In genomic region chr6:18596529-18596835, GRCh38 we compare ENCODE assay signal across 11 cellular contexts.
A peak's percentile ranks its signal among the peaks of the same experiment; 100 is the strongest.
DNase-seq lines count a peak whose midpoint lies in the region; ATAC-seq, FAIRE-seq and TF ChIP-seq lines count a peak whose summit lies in the region.
"Had no signal": no experiment of that assay in that cellular context is flagged by ENCODE, and none has a peak within 500 bp of the region (broad histone marks: within the 10 kb centered on the region; RNA-seq: fewer than 3 reads in every experiment).

No MANE protein-coding gene starts in this region.

- no peaks in the 10 kb centered on the region for H4K20me1 ChIP-seq in K562 (replicated peaks; ENCODE audit: control insufficient read depth, insufficient read depth, low read length)

- no peaks in the 10 kb centered on the region for H3K27me3 ChIP-seq in K562 (ENCODE audit: control insufficient read depth in 2 of 2, insufficient read depth in 2 of 2, low read length in 2 of 2)
- H3K27me3 ChIP-seq in subcutaneous abdominal adipose tissue (ENCODE audit: control insufficient read depth in 5 of 5, insufficient read depth in 4 of 5, low read length in 5 of 5) = no peaks in the 10 kb centered on the region

- DNase-seq in DMS 273 (lab: John Stamatoyannopoulos, UW; ENCODE audit: unreplicated experiment) = peak; percentile 16
- DNase-seq in DMS 273 treated with DMSO at 0.1 percent for 48 hours (lab: John Stamatoyannopoulos, UW) = no peak
- no peak for DNase-seq in K562 (ENCODE audit: extremely low read depth in 1 of 4, low spot score in 3 of 4)
- no peak for DNase-seq in Ammon's horn (ENCODE audit: low spot score)
- DNase-seq in activated naive CD8-positive, alpha-beta T cell treated with anti-CD3 and anti-CD28 coated beads, Interleukin-2, amount 50 U/mL, for 24 hours = no peak
- no peak for DNase-seq in NCI-H1092 (lab: John Stamatoyannopoulos, UW)

- no peaks in the 10 kb centered on the region for H3K4me1 Mint-ChIP-seq in activated naive CD8-positive, alpha-beta T cell treated with anti-CD3 and anti-CD28 coated beads, Interleukin-2, amount 50 U/mL, for 24 hours
- H3K4me1 Mint-ChIP-seq: activated CD4-positive, alpha-beta T cell treated with anti-CD3 and anti-CD28 coated beads for 36 hours had no signal

- POLR2A ChIA-PET in K562 (lab: Yijun Ruan, JAX) = no interaction called here

- TF ChIP-seq CTCF in K562 (IDR thresholded peaks at IDR 0.05 in 2 of 3, conservative IDR thresholded peaks at IDR 0.05 in 1 of 3; ENCODE audit: insufficient read depth in 2 of 3, low read depth in 1 of 3, low read length in 3 of 3) = no peak

- TF ChIP-seq RAD21 in K562 (CRISPR knock-in tag; conservative IDR thresholded peaks at IDR 0.05 in 1 of 2, IDR thresholded peaks at IDR 0.05 in 1 of 2) = no peak

- peaks cover 23% of the 10 kb centered on the region for H3K27me3 Mint-ChIP-seq in activated naive CD8-positive, alpha-beta T cell treated with anti-CD3 and anti-CD28 coated beads, Interleukin-2, amount 50 U/mL, for 24 hours

- TF ChIP-seq EP300 in K562 (IDR thresholded peaks at IDR 0.05; ENCODE audit: low read length) = no peak

- H3K4me1 ChIP-seq in K562 (replicated peaks in 1 of 2; ENCODE audit: control insufficient read depth in 2 of 2, insufficient read depth in 2 of 2, low read length in 2 of 2) = no peaks in the 10 kb centered on the region
- H3K4me1 ChIP-seq in subcutaneous abdominal adipose tissue (ENCODE audit: control insufficient read depth in 5 of 5, insufficient read depth in 5 of 5, low read length in 5 of 5) = peaks cover 0 to 26% (median 5%) of the 10 kb centered on the region in 5 donors

- BruUV-seq in K562 (replicated peaks; lab: Mats Ljungman, UMichigan) = no TSS peak

- no peak for FAIRE-seq in K562 (lab: Jason Lieb, UNC)

- ATAC-seq in HG03159 (IDR thresholded peaks at IDR 0.05; ENCODE audit: unreplicated experiment) (peak; percentile 25), K562 (peak; percentile 49)
- no peak for ATAC-seq in activated naive CD8-positive, alpha-beta T cell treated with anti-CD3 and anti-CD28 coated beads, Interleukin-2, amount 50 U/mL, for 24 hours

- no peak for TF ChIP-seq POLR2A in K562 (conservative IDR thresholded peaks at IDR 0.05)

- H3K27ac Mint-ChIP-seq in activated naive CD8-positive, alpha-beta T cell treated with anti-CD3 and anti-CD28 coated beads, Interleukin-2, amount 50 U/mL, for 24 hours = no peak overlapping the region
- H3K27ac Mint-ChIP-seq: activated CD4-positive, alpha-beta T cell treated with anti-CD3 and anti-CD28 coated beads for 36 hours; activated T-helper 1 cell treated with anti-CD3 and anti-CD28 coated beads, Interleukin-12 subunit alpha, Interleukin-12 subunit beta, Interleukin-2, Interleukin-4 antibody, amounts not matched to agents 30 ng/mL and 10 ng/mL and 1 ng/mL, durations not matched to agents 14 hours and 24 hours and 36 hours had no signal

- H2AFZ ChIP-seq in K562 (ENCODE audit: low read depth, low read length) = no peak overlapping the region

- CTCF ChIA-PET in K562 (lab: Yijun Ruan, JAX; ENCODE audit: low intra/inter-chr PET ratio) = interaction anchor here (0.6 to 1.5 kb wide), 3 partner anchors 68 to 1460 kb away, joined by 3 to 12 read pairs (median 5); no protein-coding TSS in a partner anchor

- H3K9me3 ChIP-seq in K562 (replicated peaks; ENCODE audit: control insufficient read depth, insufficient read depth, low read depth, low read length) (no peaks in the 10 kb centered on the region), subcutaneous abdominal adipose tissue (ENCODE audit: control insufficient read depth in 5 of 5, low read length in 5 of 5) (no peaks in the 10 kb centered on the region)

- H3K9ac ChIP-seq in K562 (ENCODE audit: insufficient read depth in 1 of 2, low read depth in 2 of 2, low read length in 2 of 2) (no peak overlapping the region), subcutaneous abdominal adipose tissue (ENCODE audit: low read length in 5 of 5) (peak overlapping the region in 3 of 5 donors; percentile 29 to 51 (median 36))

- intact Hi-C loops in K562 (cut with micrococcal nuclease) = loop anchor here (1.0 to 10.0 kb wide), 4 partner anchors 228 to 1460 kb away; no protein-coding TSS in a partner anchor

- no peaks in the 10 kb centered on the region for H3K79me2 ChIP-seq in K562 (ENCODE audit: control insufficient read depth, insufficient read depth, low read length)

- H3K9me3 Mint-ChIP-seq in activated naive CD8-positive, alpha-beta T cell treated with anti-CD3 and anti-CD28 coated beads, Interleukin-2, amount 50 U/mL, for 24 hours = no peaks in the 10 kb centered on the region
- H3K9me3 Mint-ChIP-seq: activated T-helper 1 cell treated with anti-CD3 and anti-CD28 coated beads, Interleukin-12 subunit alpha, Interleukin-12 subunit beta, Interleukin-2, Interleukin-4 antibody, amounts not matched to agents 30 ng/mL and 10 ng/mL and 1 ng/mL, durations not matched to agents 14 hours and 24 hours and 36 hours had no signal

- H3K36me3 ChIP-seq in K562 (ENCODE audit: control insufficient read depth, insufficient read depth, low read length) = no peaks in the 10 kb centered on the region
- no peaks in the 10 kb centered on the region for H3K36me3 ChIP-seq in subcutaneous abdominal adipose tissue (ENCODE audit: control insufficient read depth in 5 of 5, insufficient read depth in 5 of 5, low read length in 5 of 5)

- in situ Hi-C loops in K562 (cut with MboI) = loop anchor here (25.0 kb wide), 1 partner anchor 1266 kb away; no protein-coding TSS in a partner anchor

- H3K4me3 ChIP-seq in K562 (no peak overlapping the region), subcutaneous abdominal adipose tissue (ENCODE audit: low read depth in 1 of 5, low read length in 5 of 5) (no peak overlapping the region)

- H3K36me3 Mint-ChIP-seq in activated naive CD8-positive, alpha-beta T cell treated with anti-CD3 and anti-CD28 coated beads, Interleukin-2, amount 50 U/mL, for 24 hours (ENCODE audit: low read depth) = no peaks in the 10 kb centered on the region

- no peak overlapping the region for H3K4me2 ChIP-seq in K562 (ENCODE audit: insufficient read depth, low read length)

- H3K9me1 ChIP-seq in K562 (ENCODE audit: control insufficient read depth, insufficient read depth, low read length) = no peaks in the 10 kb centered on the region

- H3K4me3 Mint-ChIP-seq in activated naive CD8-positive, alpha-beta T cell treated with anti-CD3 and anti-CD28 coated beads, Interleukin-2, amount 50 U/mL, for 24 hours = no peak overlapping the region
- H3K4me3 Mint-ChIP-seq: activated CD4-positive, alpha-beta T cell treated with anti-CD3 and anti-CD28 coated beads for 36 hours; activated T-helper 1 cell treated with anti-CD3 and anti-CD28 coated beads, Interleukin-12 subunit alpha, Interleukin-12 subunit beta, Interleukin-2, Interleukin-4 antibody, amounts not matched to agents 30 ng/mL and 10 ng/mL and 1 ng/mL, durations not matched to agents 14 hours and 24 hours and 36 hours had no signal

- H3K27ac ChIP-seq in K562 (ENCODE audit: extremely low read depth, low read depth, low read length) (no peak overlapping the region), subcutaneous abdominal adipose tissue (ENCODE audit: low read depth, low read length) (peak overlapping the region; percentile 80)
- H3K27ac ChIP-seq: epithelial cell of prostate had no signal

TF ChIP-seq in K562, 482 proteins besides CTCF, POLR2A, EP300 and RAD21 (continues in another document):
- TF ChIP-seq ATF6 (CRISPR knock-in tag; IDR thresholded peaks at IDR 0.05) = no peak
- TF ChIP-seq, protein P1, sequence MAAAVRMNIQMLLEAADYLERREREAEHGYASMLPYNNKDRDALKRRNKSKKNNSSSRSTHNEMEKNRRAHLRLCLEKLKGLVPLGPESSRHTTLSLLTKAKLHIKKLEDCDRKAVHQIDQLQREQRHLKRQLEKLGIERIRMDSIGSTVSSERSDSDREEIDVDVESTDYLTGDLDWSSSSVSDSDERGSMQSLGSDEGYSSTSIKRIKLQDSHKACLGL (CRISPR knock-in tag; IDR thresholded peaks at IDR 0.05; ENCODE audit: borderline replicate concordance, poor library complexity, severe bottlenecking) = no peak

Comparison
In these comparisons a context has a peak if more than half of its experiments do, and no peak if none do; other contexts are left out.
1. H3K9ac ChIP-seq: peak in subcutaneous abdominal adipose tissue (3 of 5); none in K562 (0 of 2).